20 cellular contexts compared by ENCODE assay signal in genomic region chr2:121804997-121805766, GRCh38. TPM values are rescaled to one million over a fixed set of nuclear protein-coding genes. Genes with fewer than 3 reads are reported as not detected.
DNase-seq lines count a peak whose midpoint lies in the region; ATAC-seq and TF ChIP-seq lines count a peak whose summit lies in the region.
"Had no signal": no experiment of that assay in that cellular context is flagged by ENCODE, and none has a peak within 500 bp of the region (broad histone marks: within the 10 kb centered on the region; RNA-seq: fewer than 3 reads in every experiment).

No MANE protein-coding gene starts in this region.

- H3K27ac Mint-ChIP-seq in activated CD8-positive, alpha-beta T cell treated with anti-CD3 and anti-CD28 coated beads for 36 hours: no peak overlapping the region
- H3K27ac Mint-ChIP-seq in activated CD8-positive, alpha-beta T cell treated with anti-CD3 and anti-CD28 coated beads, Interleukin-2, amount 10 ng/mL, durations not matched to agents 7 days and 5 days: no peak overlapping the region
- H3K27ac Mint-ChIP-seq in stimulated activated naive CD8-positive, alpha-beta T cell treated with anti-CD3 and anti-CD28 coated beads, Interleukin-15, Interleukin-2, amounts not matched to agents 100 ng/mL and 50 ng/mL, for 24 hours: peak overlapping the region; percentile 42
- H3K27ac Mint-ChIP-seq: activated T-helper 2 cell treated with anti-CD3 and anti-CD28 coated beads, Interferon-gamma antibody, Interleukin-2, Interleukin-4, amounts not matched to agents 10 μg/mL and 5 μg/mL and 100 μg/mL, durations not matched to agents 14 hours and 24 hours and 36 hours; natural killer cell had no signal

- no peak overlapping the region for H3K4me3 Mint-ChIP-seq in activated CD8-positive, alpha-beta T cell treated with anti-CD3 and anti-CD28 coated beads for 36 hours
- no peak overlapping the region for H3K4me3 Mint-ChIP-seq in activated CD8-positive, alpha-beta T cell treated with anti-CD3 and anti-CD28 coated beads, Interleukin-2, amount 10 ng/mL, durations not matched to agents 7 days and 5 days
- no peak overlapping the region for H3K4me3 Mint-ChIP-seq in stimulated activated naive CD8-positive, alpha-beta T cell treated with anti-CD3 and anti-CD28 coated beads, Interleukin-15, Interleukin-2, amounts not matched to agents 100 ng/mL and 50 ng/mL, for 24 hours
- H3K4me3 Mint-ChIP-seq: natural killer cell had no signal

- no peaks in the 10 kb centered on the region for H3K27me3 ChIP-seq in HUES6 (ENCODE audit: control insufficient read depth, insufficient read depth, low read length)
- H3K27me3 ChIP-seq: vagina had no signal

- peaks cover 16% of the 10 kb centered on the region for H3K4me1 Mint-ChIP-seq in activated CD8-positive, alpha-beta T cell treated with anti-CD3 and anti-CD28 coated beads for 36 hours (ENCODE audit: low read depth)
- peaks cover 7% of the 10 kb centered on the region for H3K4me1 Mint-ChIP-seq in activated CD8-positive, alpha-beta T cell treated with anti-CD3 and anti-CD28 coated beads, Interleukin-2, amount 10 ng/mL, durations not matched to agents 7 days and 5 days (ENCODE audit: low read depth)
- H3K4me1 Mint-ChIP-seq in stimulated activated naive CD8-positive, alpha-beta T cell treated with anti-CD3 and anti-CD28 coated beads, Interleukin-15, Interleukin-2, amounts not matched to agents 100 ng/mL and 50 ng/mL, for 24 hours (ENCODE audit: low read depth): peaks cover 24% of the 10 kb centered on the region
- H3K4me1 Mint-ChIP-seq: natural killer cell had no signal

- DNase-seq in activated CD8-positive, alpha-beta T cell treated with anti-CD3 and anti-CD28 coated beads for 36 hours: peak; percentile 14
- no peak for DNase-seq in activated CD8-positive, alpha-beta T cell treated with anti-CD3 and anti-CD28 coated beads, Interleukin-2, amount 10 ng/mL, durations not matched to agents 7 days and 5 days
- DNase-seq in OCI-M1 (lab: John Stamatoyannopoulos, UW): peak; percentile 42
- DNase-seq in COR-L47 (lab: John Stamatoyannopoulos, UW): no peak
- DNase-seq in AG08395 (ENCODE audit: low spot score): no peak
- DNase-seq in occipital lobe (lab: John Stamatoyannopoulos, UW): no peak
- DNase-seq: glutamatergic neuron; islet precursor cell; mammary epithelial cell; natural killer cell; PC-3; psoas muscle; stimulated activated CD4-positive, alpha-beta T cell treated with anti-CD3 and anti-CD28 coated beads, Interleukin-12 subunit alpha, Interleukin-12 subunit beta, amount 100 ng/mL, for 4 hours; stimulated activated naive CD4-positive, alpha-beta T cell treated with Interleukin-2 at 50 U/mL for 16 hours had no signal

- no peak for ATAC-seq in activated CD8-positive, alpha-beta T cell treated with anti-CD3 and anti-CD28 coated beads for 36 hours
- no peak for ATAC-seq in activated CD8-positive, alpha-beta T cell treated with anti-CD3 and anti-CD28 coated beads, Interleukin-2, amount 10 ng/mL, durations not matched to agents 7 days and 5 days
- ATAC-seq: esophagus mucosa, natural killer cell, PC-3, psoas muscle had no signal

- H3K9me3 ChIP-seq in HUES6 (ENCODE audit: control insufficient read depth, insufficient read depth, low read depth, low read length): no peaks in the 10 kb centered on the region
- H3K9me3 ChIP-seq: vagina had no signal

- POLR2A ChIA-PET in activated CD8-positive, alpha-beta T cell treated with anti-CD3 and anti-CD28 coated beads for 36 hours (lab: Charles Lee): interaction anchor here (0.5 kb wide), 1 partner anchor 897 kb away, joined by 3 read pairs; no protein-coding TSS in a partner anchor
- POLR2A ChIA-PET in activated CD8-positive, alpha-beta T cell treated with anti-CD3 and anti-CD28 coated beads, Interleukin-2, amount 10 ng/mL, durations not matched to agents 7 days and 5 days (lab: Charles Lee): no interaction called here

- H3K36me3 Mint-ChIP-seq in activated CD8-positive, alpha-beta T cell treated with anti-CD3 and anti-CD28 coated beads for 36 hours (ENCODE audit: low read depth): no peaks in the 10 kb centered on the region
- no peaks in the 10 kb centered on the region for H3K36me3 Mint-ChIP-seq in activated CD8-positive, alpha-beta T cell treated with anti-CD3 and anti-CD28 coated beads, Interleukin-2, amount 10 ng/mL, durations not matched to agents 7 days and 5 days (ENCODE audit: low read depth)
- peaks cover 8% of the 10 kb centered on the region for H3K36me3 Mint-ChIP-seq in stimulated activated naive CD8-positive, alpha-beta T cell treated with anti-CD3 and anti-CD28 coated beads, Interleukin-15, Interleukin-2, amounts not matched to agents 100 ng/mL and 50 ng/mL, for 24 hours (ENCODE audit: low read depth)

- peaks cover 7% of the 10 kb centered on the region for H3K27me3 Mint-ChIP-seq in activated CD8-positive, alpha-beta T cell treated with anti-CD3 and anti-CD28 coated beads for 36 hours
- H3K27me3 Mint-ChIP-seq in activated CD8-positive, alpha-beta T cell treated with anti-CD3 and anti-CD28 coated beads, Interleukin-2, amount 10 ng/mL, durations not matched to agents 7 days and 5 days (ENCODE audit: low read depth): peaks cover 19% of the 10 kb centered on the region
- H3K27me3 Mint-ChIP-seq in stimulated activated naive CD8-positive, alpha-beta T cell treated with anti-CD3 and anti-CD28 coated beads, Interleukin-15, Interleukin-2, amounts not matched to agents 100 ng/mL and 50 ng/mL, for 24 hours: peaks cover 16% of the 10 kb centered on the region

- peak overlapping the region; percentile 16; the same call in 1 of the 2 replicates for H3K4me3 ChIP-seq in HUES6 (ENCODE audit: low read depth, low read length)
- H3K4me3 ChIP-seq: coronary artery, psoas muscle, vagina had no signal

- no peak for TF ChIP-seq CTCF in activated CD8-positive, alpha-beta T cell treated with anti-CD3 and anti-CD28 coated beads for 36 hours (IDR thresholded peaks at IDR 0.05)

- CTCF ChIA-PET in activated CD8-positive, alpha-beta T cell treated with anti-CD3 and anti-CD28 coated beads for 36 hours (lab: Charles Lee): no interaction called here
- CTCF ChIA-PET in activated CD8-positive, alpha-beta T cell treated with anti-CD3 and anti-CD28 coated beads, Interleukin-2, amount 10 ng/mL, durations not matched to agents 7 days and 5 days (lab: Charles Lee): no interaction called here

- H3K4me1 ChIP-seq in HUES6 (ENCODE audit: control insufficient read depth, insufficient read depth, low read length): peaks cover 27% of the 10 kb centered on the region
- H3K4me1 ChIP-seq: vagina had no signal

- peaks cover 11% of the 10 kb centered on the region for H3K9me3 Mint-ChIP-seq in activated CD8-positive, alpha-beta T cell treated with anti-CD3 and anti-CD28 coated beads for 36 hours
- peaks cover 5% of the 10 kb centered on the region for H3K9me3 Mint-ChIP-seq in activated CD8-positive, alpha-beta T cell treated with anti-CD3 and anti-CD28 coated beads, Interleukin-2, amount 10 ng/mL, durations not matched to agents 7 days and 5 days (ENCODE audit: insufficient read depth)
- peaks cover 8% of the 10 kb centered on the region for H3K9me3 Mint-ChIP-seq in stimulated activated naive CD8-positive, alpha-beta T cell treated with anti-CD3 and anti-CD28 coated beads, Interleukin-15, Interleukin-2, amounts not matched to agents 100 ng/mL and 50 ng/mL, for 24 hours

- H3K36me3 ChIP-seq in HUES6 (ENCODE audit: control insufficient read depth, insufficient read depth, low read length): no peaks in the 10 kb centered on the region
- H3K36me3 ChIP-seq: vagina had no signal

- intact Hi-C loops in activated CD8-positive, alpha-beta T cell treated with anti-CD3 and anti-CD28 coated beads for 36 hours (cut with micrococcal nuclease): no loop called here

- H3K9ac ChIP-seq in HUES6 (ENCODE audit: low read length): peak overlapping the region; percentile 35

- H3K27ac ChIP-seq in HUES6 (ENCODE audit: low read depth, low read length): peak overlapping the region; percentile 75
- H3K27ac ChIP-seq: coronary artery, psoas muscle, vagina had no signal

RNA-seq across cellular contexts. Expression of gene TSN, which starts 49.7 kb away (rescaled TPM):
- 10 to 100 TPM; 55.9 to 58.1 TPM for total RNA-seq in activated CD8-positive, alpha-beta T cell treated with anti-CD3 and anti-CD28 coated beads for 36 hours
- total RNA-seq in activated CD8-positive, alpha-beta T cell treated with anti-CD3 and anti-CD28 coated beads, Interleukin-2, amount 10 ng/mL, durations not matched to agents 7 days and 5 days: 10 to 100 TPM; 55.4 to 57.9 TPM
- 78.3 TPM for total RNA-seq in occipital lobe

Comparison
In these comparisons a context has a peak if more than half of its experiments do, and no peak if none do; other contexts are left out.
1. DNase-seq: peak in activated CD8-positive, alpha-beta T cell treated with anti-CD3 and anti-CD28 coated beads for 36 hours (single experiment) and OCI-M1 (single experiment); none in activated CD8-positive, alpha-beta T cell treated with anti-CD3 and anti-CD28 coated beads, Interleukin-2, amount 10 ng/mL, durations not matched to agents 7 days and 5 days (single experiment), COR-L47 (single experiment), AG08395 (single experiment) and occipital lobe (single experiment).